2 cellular contexts compared by ENCODE assay signal in the genomic region with DNA sequence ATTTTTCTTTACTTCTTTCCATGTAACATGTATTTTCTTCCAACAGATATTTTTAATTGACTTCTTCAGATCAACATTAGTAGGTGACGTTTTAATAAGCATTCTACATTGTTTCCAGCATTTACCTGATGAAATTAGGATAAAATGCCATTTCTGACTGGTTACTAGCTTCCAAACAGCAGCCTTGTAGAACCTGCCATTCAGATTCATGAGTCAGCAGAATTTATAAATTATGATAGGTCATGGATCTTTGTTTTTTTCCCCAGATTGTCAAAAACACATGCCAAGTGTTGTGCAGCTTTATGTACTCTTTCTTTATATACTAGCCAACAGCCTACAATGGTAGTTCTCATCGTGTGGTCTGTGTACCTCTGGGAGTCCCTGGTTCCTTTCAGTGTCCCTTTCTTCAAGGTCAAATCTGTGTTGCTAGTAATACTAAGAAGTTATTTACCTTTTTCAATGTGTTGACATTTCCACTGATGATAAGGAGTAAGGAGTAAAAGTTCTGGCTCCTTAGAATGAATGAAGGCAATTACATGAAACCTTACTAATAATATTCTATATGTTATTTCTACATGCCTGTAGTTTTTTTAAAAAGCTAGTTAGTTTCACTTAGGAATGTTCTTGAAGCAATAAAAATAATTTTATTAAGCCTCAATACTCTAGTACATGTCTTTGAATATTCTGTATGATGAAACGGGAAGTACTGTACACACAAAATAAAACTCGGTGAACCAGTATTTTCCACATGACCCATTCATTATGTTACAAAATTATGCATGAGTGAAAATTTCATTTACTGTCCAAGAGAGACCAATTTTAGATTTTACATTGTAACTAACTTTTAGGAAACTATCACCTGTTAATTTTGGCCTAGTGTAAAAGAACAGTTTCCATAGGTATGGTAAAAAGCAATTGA.
TF ChIP-seq lines count a peak whose summit lies in the region.

No MANE protein-coding gene starts in this region.

TF ChIP-seq in A549, 52 proteins besides CTCF, POLR2A, EP300 and RAD21 (continued from another document):
- peak; percentile 98 for TF ChIP-seq MAFK (IDR thresholded peaks at IDR 0.05; ENCODE audit: partially characterized antibody)
- TF ChIP-seq NFE2L2 (conservative IDR thresholded peaks at IDR 0.05; ENCODE audit: low read length): peak; percentile 71

TF ChIP-seq in GM23338, 12 proteins besides CTCF, POLR2A, EP300 and RAD21 (continued from another document):
- TF ChIP-seq, protein P1, sequence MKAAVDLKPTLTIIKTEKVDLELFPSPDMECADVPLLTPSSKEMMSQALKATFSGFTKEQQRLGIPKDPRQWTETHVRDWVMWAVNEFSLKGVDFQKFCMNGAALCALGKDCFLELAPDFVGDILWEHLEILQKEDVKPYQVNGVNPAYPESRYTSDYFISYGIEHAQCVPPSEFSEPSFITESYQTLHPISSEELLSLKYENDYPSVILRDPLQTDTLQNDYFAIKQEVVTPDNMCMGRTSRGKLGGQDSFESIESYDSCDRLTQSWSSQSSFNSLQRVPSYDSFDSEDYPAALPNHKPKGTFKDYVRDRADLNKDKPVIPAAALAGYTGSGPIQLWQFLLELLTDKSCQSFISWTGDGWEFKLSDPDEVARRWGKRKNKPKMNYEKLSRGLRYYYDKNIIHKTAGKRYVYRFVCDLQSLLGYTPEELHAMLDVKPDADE (IDR thresholded peaks at IDR 0.05): no peak
- TF ChIP-seq CREB1 (CRISPR knock-in tag; IDR thresholded peaks at IDR 0.05; ENCODE audit: low read depth) (no peak), EZH2 (IDR thresholded peaks at IDR 0.05; ENCODE audit: low read depth, unreplicated experiment) (no peak), JUNB (IDR thresholded peaks at IDR 0.05; ENCODE audit: unreplicated experiment) (no peak), POLR2AphosphoS5 (IDR thresholded peaks at IDR 0.05; ENCODE audit: low read depth) (no peak), ZNF331 (CRISPR knock-in tag; IDR thresholded peaks at IDR 0.05; ENCODE audit: low read depth) (no peak), NANOG (IDR thresholded peaks at IDR 0.05; ENCODE audit: borderline replicate concordance) (no peak), STAT1 (IDR thresholded peaks at IDR 0.05; ENCODE audit: unreplicated experiment) (no peak), EZH2phosphoT487 (IDR thresholded peaks at IDR 0.05; ENCODE audit: unreplicated experiment) (no peak)
- TF ChIP-seq, protein P2, sequence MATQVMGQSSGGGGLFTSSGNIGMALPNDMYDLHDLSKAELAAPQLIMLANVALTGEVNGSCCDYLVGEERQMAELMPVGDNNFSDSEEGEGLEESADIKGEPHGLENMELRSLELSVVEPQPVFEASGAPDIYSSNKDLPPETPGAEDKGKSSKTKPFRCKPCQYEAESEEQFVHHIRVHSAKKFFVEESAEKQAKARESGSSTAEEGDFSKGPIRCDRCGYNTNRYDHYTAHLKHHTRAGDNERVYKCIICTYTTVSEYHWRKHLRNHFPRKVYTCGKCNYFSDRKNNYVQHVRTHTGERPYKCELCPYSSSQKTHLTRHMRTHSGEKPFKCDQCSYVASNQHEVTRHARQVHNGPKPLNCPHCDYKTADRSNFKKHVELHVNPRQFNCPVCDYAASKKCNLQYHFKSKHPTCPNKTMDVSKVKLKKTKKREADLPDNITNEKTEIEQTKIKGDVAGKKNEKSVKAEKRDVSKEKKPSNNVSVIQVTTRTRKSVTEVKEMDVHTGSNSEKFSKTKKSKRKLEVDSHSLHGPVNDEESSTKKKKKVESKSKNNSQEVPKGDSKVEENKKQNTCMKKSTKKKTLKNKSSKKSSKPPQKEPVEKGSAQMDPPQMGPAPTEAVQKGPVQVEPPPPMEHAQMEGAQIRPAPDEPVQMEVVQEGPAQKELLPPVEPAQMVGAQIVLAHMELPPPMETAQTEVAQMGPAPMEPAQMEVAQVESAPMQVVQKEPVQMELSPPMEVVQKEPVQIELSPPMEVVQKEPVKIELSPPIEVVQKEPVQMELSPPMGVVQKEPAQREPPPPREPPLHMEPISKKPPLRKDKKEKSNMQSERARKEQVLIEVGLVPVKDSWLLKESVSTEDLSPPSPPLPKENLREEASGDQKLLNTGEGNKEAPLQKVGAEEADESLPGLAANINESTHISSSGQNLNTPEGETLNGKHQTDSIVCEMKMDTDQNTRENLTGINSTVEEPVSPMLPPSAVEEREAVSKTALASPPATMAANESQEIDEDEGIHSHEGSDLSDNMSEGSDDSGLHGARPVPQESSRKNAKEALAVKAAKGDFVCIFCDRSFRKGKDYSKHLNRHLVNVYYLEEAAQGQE (IDR thresholded peaks at IDR 0.05; ENCODE audit: unreplicated experiment): no peak
- TF ChIP-seq, protein P3, sequence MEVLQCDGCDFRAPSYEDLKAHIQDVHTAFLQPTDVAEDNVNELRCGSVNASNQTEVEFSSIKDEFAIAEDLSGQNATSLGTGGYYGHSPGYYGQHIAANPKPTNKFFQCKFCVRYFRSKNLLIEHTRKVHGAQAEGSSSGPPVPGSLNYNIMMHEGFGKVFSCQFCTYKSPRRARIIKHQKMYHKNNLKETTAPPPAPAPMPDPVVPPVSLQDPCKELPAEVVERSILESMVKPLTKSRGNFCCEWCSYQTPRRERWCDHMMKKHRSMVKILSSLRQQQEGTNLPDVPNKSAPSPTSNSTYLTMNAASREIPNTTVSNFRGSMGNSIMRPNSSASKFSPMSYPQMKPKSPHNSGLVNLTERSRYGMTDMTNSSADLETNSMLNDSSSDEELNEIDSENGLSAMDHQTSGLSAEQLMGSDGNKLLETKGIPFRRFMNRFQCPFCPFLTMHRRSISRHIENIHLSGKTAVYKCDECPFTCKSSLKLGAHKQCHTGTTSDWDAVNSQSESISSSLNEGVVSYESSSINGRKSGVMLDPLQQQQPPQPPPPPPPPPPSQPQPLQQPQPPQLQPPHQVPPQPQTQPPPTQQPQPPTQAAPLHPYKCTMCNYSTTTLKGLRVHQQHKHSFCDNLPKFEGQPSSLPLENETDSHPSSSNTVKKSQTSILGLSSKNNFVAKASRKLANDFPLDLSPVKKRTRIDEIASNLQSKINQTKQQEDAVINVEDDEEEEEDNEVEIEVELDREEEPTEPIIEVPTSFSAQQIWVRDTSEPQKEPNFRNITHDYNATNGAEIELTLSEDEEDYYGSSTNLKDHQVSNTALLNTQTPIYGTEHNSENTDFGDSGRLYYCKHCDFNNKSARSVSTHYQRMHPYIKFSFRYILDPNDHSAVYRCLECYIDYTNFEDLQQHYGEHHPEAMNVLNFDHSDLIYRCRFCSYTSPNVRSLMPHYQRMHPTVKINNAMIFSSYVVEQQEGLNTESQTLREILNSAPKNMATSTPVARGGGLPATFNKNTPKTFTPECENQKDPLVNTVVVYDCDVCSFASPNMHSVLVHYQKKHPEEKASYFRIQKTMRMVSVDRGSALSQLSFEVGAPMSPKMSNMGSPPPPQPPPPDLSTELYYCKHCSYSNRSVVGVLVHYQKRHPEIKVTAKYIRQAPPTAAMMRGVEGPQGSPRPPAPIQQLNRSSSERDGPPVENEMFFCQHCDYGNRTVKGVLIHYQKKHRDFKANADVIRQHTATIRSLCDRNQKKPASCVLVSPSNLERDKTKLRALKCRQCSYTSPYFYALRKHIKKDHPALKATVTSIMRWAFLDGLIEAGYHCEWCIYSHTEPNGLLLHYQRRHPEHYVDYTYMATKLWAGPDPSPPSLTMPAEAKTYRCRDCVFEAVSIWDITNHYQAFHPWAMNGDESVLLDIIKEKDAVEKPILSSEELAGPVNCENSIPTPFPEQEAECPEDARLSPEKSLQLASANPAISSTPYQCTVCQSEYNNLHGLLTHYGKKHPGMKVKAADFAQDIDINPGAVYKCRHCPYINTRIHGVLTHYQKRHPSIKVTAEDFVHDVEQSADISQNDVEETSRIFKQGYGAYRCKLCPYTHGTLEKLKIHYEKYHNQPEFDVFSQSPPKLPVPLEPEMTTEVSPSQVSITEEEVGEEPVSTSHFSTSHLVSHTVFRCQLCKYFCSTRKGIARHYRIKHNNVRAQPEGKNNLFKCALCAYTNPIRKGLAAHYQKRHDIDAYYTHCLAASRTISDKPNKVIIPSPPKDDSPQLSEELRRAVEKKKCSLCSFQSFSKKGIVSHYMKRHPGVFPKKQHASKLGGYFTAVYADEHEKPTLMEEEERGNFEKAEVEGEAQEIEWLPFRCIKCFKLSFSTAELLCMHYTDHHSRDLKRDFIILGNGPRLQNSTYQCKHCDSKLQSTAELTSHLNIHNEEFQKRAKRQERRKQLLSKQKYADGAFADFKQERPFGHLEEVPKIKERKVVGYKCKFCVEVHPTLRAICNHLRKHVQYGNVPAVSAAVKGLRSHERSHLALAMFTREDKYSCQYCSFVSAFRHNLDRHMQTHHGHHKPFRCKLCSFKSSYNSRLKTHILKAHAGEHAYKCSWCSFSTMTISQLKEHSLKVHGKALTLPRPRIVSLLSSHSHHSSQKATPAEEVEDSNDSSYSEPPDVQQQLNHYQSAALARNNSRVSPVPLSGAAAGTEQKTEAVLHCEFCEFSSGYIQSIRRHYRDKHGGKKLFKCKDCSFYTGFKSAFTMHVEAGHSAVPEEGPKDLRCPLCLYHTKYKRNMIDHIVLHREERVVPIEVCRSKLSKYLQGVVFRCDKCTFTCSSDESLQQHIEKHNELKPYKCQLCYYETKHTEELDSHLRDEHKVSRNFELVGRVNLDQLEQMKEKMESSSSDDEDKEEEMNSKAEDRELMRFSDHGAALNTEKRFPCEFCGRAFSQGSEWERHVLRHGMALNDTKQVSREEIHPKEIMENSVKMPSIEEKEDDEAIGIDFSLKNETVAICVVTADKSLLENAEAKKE (CRISPR knock-in tag; IDR thresholded peaks at IDR 0.05): no peak
TF ChIP-seq in GM23338: peak in this region for 0.
